In genomic region chr5:5066276-5067186, GRCh38 we compare ENCODE assay signal across 21 cellular contexts.
DNase-seq lines count a peak whose midpoint lies in the region; ATAC-seq and TF ChIP-seq lines count a peak whose summit lies in the region.
"Had no signal": no experiment of that assay in that cellular context is flagged by ENCODE, and none has a peak within 500 bp of the region (broad histone marks: within the 10 kb centered on the region; RNA-seq: fewer than 3 reads in every experiment).

No MANE protein-coding gene starts in this region.

- H3K27me3 Mint-ChIP-seq in mesothelial cell of epicardium (ENCODE audit: low read depth) = peaks cover 20% of the 10 kb centered on the region
- H3K27me3 Mint-ChIP-seq in activated CD4-positive, alpha-beta memory T cell treated with anti-CD3 and anti-CD28 coated beads for 36 hours = no peaks in the 10 kb centered on the region
- H3K27me3 Mint-ChIP-seq: activated CD8-positive, alpha-beta T cell treated with anti-CD3 and anti-CD28 coated beads for 36 hours; naive thymus-derived CD4-positive, alpha-beta T cell had no signal

- peak overlapping the region; percentile 11 to 80 (median 66); a peak in 21 of 22 replicates for H3K4me2 ChIP-seq in BLaER1 treated with 17β-estradiol and CSF1 and Interleukin-3, amounts not matched to agents 10 nM and 100 nM

- H3K4me1 ChIP-seq in BLaER1 treated with 17β-estradiol and CSF1 and Interleukin-3, amounts not matched to agents 10 nM and 100 nM = peaks cover 15 to 20% (median 17%) of the 10 kb centered on the region in 10 experiments
- H3K4me1 ChIP-seq: ascending aorta, SJSA1, upper lobe of left lung had no signal

- CTCF ChIA-PET in activated CD4-positive, alpha-beta memory T cell treated with anti-CD3 and anti-CD28 coated beads for 36 hours (lab: Charles Lee) = no interaction called here

- H3K9me3 ChIP-seq in BLaER1 treated with 17β-estradiol and CSF1 and Interleukin-3, amounts not matched to agents 10 nM and 100 nM (replicated peaks in 1 of 11) = no peaks in the 10 kb centered on the region
- H3K9me3 ChIP-seq: ascending aorta, SJSA1 had no signal

- ATAC-seq in GM19324 (IDR thresholded peaks at IDR 0.05; ENCODE audit: low FRiP score, unreplicated experiment) (peak; percentile 60), HG03175 (IDR thresholded peaks at IDR 0.05; ENCODE audit: unreplicated experiment) (no peak), GM19035 (IDR thresholded peaks at IDR 0.05; ENCODE audit: unreplicated experiment) (no peak)
- ATAC-seq: activated CD8-positive, alpha-beta T cell treated with anti-CD3 and anti-CD28 coated beads for 36 hours; naive thymus-derived CD4-positive, alpha-beta T cell had no signal

- 0 out of 22 replicates have a peak overlapping the region, but pooled peaks of 1 of the 11 experiments have one; percentile 4 for H3K9ac ChIP-seq in BLaER1 treated with 17β-estradiol and CSF1 and Interleukin-3, amounts not matched to agents 10 nM and 100 nM

- no peak overlapping the region for H3K27ac Mint-ChIP-seq in mesothelial cell of epicardium
- H3K27ac Mint-ChIP-seq in activated CD4-positive, alpha-beta memory T cell treated with anti-CD3 and anti-CD28 coated beads for 36 hours = no peak overlapping the region
- H3K27ac Mint-ChIP-seq: activated CD8-positive, alpha-beta T cell treated with anti-CD3 and anti-CD28 coated beads for 36 hours; naive thymus-derived CD4-positive, alpha-beta T cell had no signal

- no peak overlapping the region for H3K4me3 ChIP-seq in BLaER1 treated with 17β-estradiol and CSF1 and Interleukin-3, amounts not matched to agents 10 nM and 100 nM
- H3K4me3 ChIP-seq: ascending aorta, SJSA1, upper lobe of left lung had no signal

- H3K27me3 ChIP-seq in BLaER1 treated with 17β-estradiol and CSF1 and Interleukin-3, amounts not matched to agents 10 nM and 100 nM = no peaks in the 10 kb centered on the region
- H3K27me3 ChIP-seq: ascending aorta, upper lobe of left lung had no signal

- no peak overlapping the region for H3K4me3 Mint-ChIP-seq in mesothelial cell of epicardium
- no peak overlapping the region for H3K4me3 Mint-ChIP-seq in activated CD4-positive, alpha-beta memory T cell treated with anti-CD3 and anti-CD28 coated beads for 36 hours
- H3K4me3 Mint-ChIP-seq: activated CD8-positive, alpha-beta T cell treated with anti-CD3 and anti-CD28 coated beads for 36 hours; naive thymus-derived CD4-positive, alpha-beta T cell had no signal

- H3K27ac ChIP-seq in BLaER1 treated with 17β-estradiol and CSF1 and Interleukin-3, amounts not matched to agents 10 nM and 100 nM = peak overlapping the region in 4 of 11 experiments; percentile 40 to 59 (median 50); a peak in 6 of 22 replicates
- H3K27ac ChIP-seq: ascending aorta, SJSA1, upper lobe of left lung had no signal

- POLR2A ChIA-PET in activated CD4-positive, alpha-beta memory T cell treated with anti-CD3 and anti-CD28 coated beads for 36 hours (lab: Charles Lee) = no interaction called here

- no peaks in the 10 kb centered on the region for H4K20me1 ChIP-seq in BLaER1 treated with 17β-estradiol and CSF1 and Interleukin-3, amounts not matched to agents 10 nM and 100 nM

- no peaks in the 10 kb centered on the region for H3K36me3 ChIP-seq in BLaER1 treated with 17β-estradiol and CSF1 and Interleukin-3, amounts not matched to agents 10 nM and 100 nM
- H3K36me3 ChIP-seq: ascending aorta, SJSA1, upper lobe of left lung had no signal

- TF ChIP-seq CTCF in mesothelial cell of epicardium (IDR thresholded peaks at IDR 0.05; ENCODE audit: unreplicated experiment) = no peak

- peak; percentile 36 for DNase-seq in M059J (ENCODE audit: low read depth)
- peak; percentile 64 for DNase-seq in glomerular visceral epithelial cell (ENCODE audit: extremely low spot score)
- no peak for DNase-seq in mesothelial cell of epicardium (ENCODE audit: low spot score in 2 of 2, unreplicated experiment in 2 of 2)
- DNase-seq in activated CD4-positive, alpha-beta memory T cell treated with anti-CD3 and anti-CD28 coated beads for 36 hours = no peak
- DNase-seq: activated CD8-positive, alpha-beta T cell treated with anti-CD3 and anti-CD28 coated beads for 36 hours; activated effector memory CD4-positive, alpha-beta T cell treated with Interleukin-2 at 50 U/mL for 16 hours; DMS153; effector CD4-positive, alpha-beta T cell; left cardiac atrium; naive thymus-derived CD4-positive, alpha-beta T cell; NCI-H2029; NCI-H82; retina; stimulated activated CD4-positive, alpha-beta T cell treated with anti-CD3 and anti-CD28 coated beads, Interleukin-1b, Interleukin-23, amount 100 ng/mL, for 48 hours; upper lobe of left lung had no signal

- H3K9me3 Mint-ChIP-seq in mesothelial cell of epicardium = no peaks in the 10 kb centered on the region
- H3K9me3 Mint-ChIP-seq in activated CD4-positive, alpha-beta memory T cell treated with anti-CD3 and anti-CD28 coated beads for 36 hours = no peaks in the 10 kb centered on the region

- intact Hi-C loops in activated CD4-positive, alpha-beta memory T cell treated with anti-CD3 and anti-CD28 coated beads for 36 hours (cut with micrococcal nuclease) = no loop called here

- no peaks in the 10 kb centered on the region for H3K36me3 Mint-ChIP-seq in mesothelial cell of epicardium
- H3K36me3 Mint-ChIP-seq in activated CD4-positive, alpha-beta memory T cell treated with anti-CD3 and anti-CD28 coated beads for 36 hours = no peaks in the 10 kb centered on the region
- H3K36me3 Mint-ChIP-seq: naive thymus-derived CD4-positive, alpha-beta T cell had no signal

- H3K4me1 Mint-ChIP-seq in mesothelial cell of epicardium = peaks cover 25% of the 10 kb centered on the region
- H3K4me1 Mint-ChIP-seq in activated CD4-positive, alpha-beta memory T cell treated with anti-CD3 and anti-CD28 coated beads for 36 hours (ENCODE audit: low read depth) = no peaks in the 10 kb centered on the region
- H3K4me1 Mint-ChIP-seq: naive thymus-derived CD4-positive, alpha-beta T cell had no signal

Comparison
In these comparisons a context has a peak if more than half of its experiments do, and no peak if none do; other contexts are left out.
1. DNase-seq: peak in M059J (single experiment) and glomerular visceral epithelial cell (single experiment); none in mesothelial cell of epicardium (0 of 2) and activated CD4-positive, alpha-beta memory T cell treated with anti-CD3 and anti-CD28 coated beads for 36 hours (single experiment).